8 cellular contexts compared by ENCODE assay signal in the genomic region with DNA sequence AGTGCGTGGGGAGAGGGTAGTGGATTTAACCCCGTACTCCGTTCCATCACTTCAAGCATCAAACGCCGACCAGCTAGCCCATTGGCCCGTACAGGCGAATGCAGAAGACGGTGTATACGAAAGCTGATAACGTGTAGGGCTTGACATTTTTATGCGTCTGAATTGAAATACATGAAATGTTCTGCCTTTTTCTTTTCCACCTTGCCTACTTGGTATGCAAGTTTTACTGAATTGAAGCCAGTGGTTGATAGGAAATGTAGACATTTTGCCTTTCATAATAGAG. TPM values are rescaled to one million over a fixed set of nuclear protein-coding genes. Genes with fewer than 3 reads are reported as not detected.
A peak's percentile ranks its signal among the peaks of the same experiment; 100 is the strongest.
DNase-seq lines count a peak whose midpoint lies in the region; ATAC-seq, FAIRE-seq and TF ChIP-seq lines count a peak whose summit lies in the region.

No MANE protein-coding gene starts in this region.

- intact Hi-C loops in posterior vena cava (cut with DNase I): no loop called here

- no peaks in the 10 kb centered on the region for H3K9me3 Mint-ChIP-seq in naive B cell

- H3K4me1 Mint-ChIP-seq in naive B cell: peaks cover 23 to 41% (median 40%) of the 10 kb centered on the region in 3 donors

- DNase-seq in bronchial epithelial cell (ENCODE audit: low read depth) (no peak), naive B cell (no peak), H54 (ENCODE audit: insufficient read length, low spot score) (no peak), posterior vena cava (ENCODE audit: low spot score) (no peak), AG08395 (ENCODE audit: low spot score) (no peak)

- H3K27me3 Mint-ChIP-seq in naive B cell: peaks cover 0 to 6% (median 0%) of the 10 kb centered on the region in 3 donors

- peak overlapping the region; percentile 90 to 99 (median 96) for H3K4me3 Mint-ChIP-seq in naive B cell

- no peak for TF ChIP-seq POLR2A in H54 (IDR thresholded peaks at IDR 0.05; ENCODE audit: low read depth, low read length)

- FAIRE-seq in bronchial epithelial cell (lab: Jason Lieb, UNC) (no peak), H54 (lab: Jason Lieb, UNC) (no peak)

- no peaks in the 10 kb centered on the region for H3K36me3 Mint-ChIP-seq in naive B cell

- peak overlapping the region; percentile 99 to 100 (median 100) for H3K27ac Mint-ChIP-seq in naive B cell

- no peaks in the 10 kb centered on the region for H3K27me3 ChIP-seq in bronchial epithelial cell (ENCODE audit: control insufficient read depth, insufficient read depth, low read length)

- H3K36me3 ChIP-seq in bronchial epithelial cell (ENCODE audit: control insufficient read depth, insufficient read depth, low read length): peaks cover 2% of the 10 kb centered on the region

- ATAC-seq in GM18868 (IDR thresholded peaks at IDR 0.05; ENCODE audit: unreplicated experiment) (peak; percentile 16), HG03558 (IDR thresholded peaks at IDR 0.05; ENCODE audit: extremely low read depth, unreplicated experiment) (peak; percentile 7), naive B cell (ENCODE audit: low read depth in 2 of 2) (no peak), HG03457 (IDR thresholded peaks at IDR 0.05; ENCODE audit: unreplicated experiment) (no peak)

- no peak for TF ChIP-seq CTCF in bronchial epithelial cell (IDR thresholded peaks at IDR 0.05; ENCODE audit: insufficient read depth, low read length, severe bottlenecking)

- peak overlapping the region; percentile 40 for H3K4me3 ChIP-seq in bronchial epithelial cell (ENCODE audit: low read depth, low read length)

RNA-seq across cellular contexts. Expression of a gene that starts 0.8 kb away (rescaled TPM):
- total RNA-seq in bronchial epithelial cell (40.0 and 56.6 TPM in 2 replicates), posterior vena cava (100 to 1,000 TPM; 230 to 241 TPM)
- polyA plus RNA-seq in naive B cell (ENCODE audit: low read depth in 6 of 6): 100 to 1,000 TPM in 3 of 6 donors, 10 to 100 TPM in 3; 89.8 to 112 (median 101) TPM

RNA-seq across cellular contexts. Expression of a gene that starts 34.0 kb away (rescaled TPM):
- 126 and 159 TPM in 2 replicates for total RNA-seq in bronchial epithelial cell
- polyA plus RNA-seq in naive B cell (ENCODE audit: low read depth in 6 of 6): not detected
- total RNA-seq in posterior vena cava: 100 to 1,000 TPM; 733 to 737 TPM

Comparison
In these comparisons a context has a peak if more than half of its experiments do, and no peak if none do; other contexts are left out.
1. ATAC-seq: peak in GM18868 (single experiment) and HG03558 (single experiment); none in naive B cell (0 of 2) and HG03457 (single experiment).